Comparison of ENCODE assay signal across 8 cellular contexts in the genomic region with DNA sequence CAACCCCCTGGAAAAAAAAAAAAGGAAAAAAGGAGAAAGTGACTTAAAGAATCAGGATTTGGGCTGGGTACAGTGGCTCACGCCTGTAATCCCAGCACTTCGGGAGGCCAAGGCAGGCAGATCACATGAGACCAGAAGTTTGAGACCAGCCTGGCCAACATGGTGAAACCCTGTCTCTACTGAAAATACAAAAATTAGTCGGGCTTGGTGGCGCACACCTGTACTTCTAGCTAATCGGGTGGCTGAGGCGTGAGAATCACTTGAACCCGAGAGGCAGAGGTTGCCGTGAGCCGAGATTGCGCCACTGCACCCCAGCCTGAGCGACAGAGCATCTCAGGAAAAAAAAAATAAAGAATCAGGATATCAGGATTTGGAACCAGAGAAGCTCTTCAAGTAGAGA. TPM values are rescaled to one million over a fixed set of nuclear protein-coding genes. Genes with fewer than 3 reads are reported as not detected.
DNase-seq lines count a peak whose midpoint lies in the region; ATAC-seq, FAIRE-seq and TF ChIP-seq lines count a peak whose summit lies in the region.
"Not testable (repeated sequence)": the region's sequence is repeated elsewhere in the genome, so short reads cannot be mapped to it uniquely, and the experiment has no call there.

No MANE protein-coding gene starts in this region.

- not testable (repeated sequence) for H2AK5ac ChIP-seq in mesenchymal stem cell (ENCODE audit: low read length, severe bottlenecking)

- POLR2A ChIA-PET in A549 (lab: Yijun Ruan, JAX): interaction anchor here (1.5 kb wide), 1 partner anchor 120 kb away, joined by 5 read pairs; a partner anchor contains a TSS
- POLR2A ChIA-PET in activated B cell treated with CpG ODN at 0.5 μM for 24 hours (lab: Charles Lee): interaction anchor here (1.5 to 1.7 kb wide), 2 partner anchors 8 to 11 kb away, joined by 3 to 6 read pairs; no protein-coding TSS in a partner anchor

- peaks cover 30% of the 10 kb centered on the region for H3K36me3 Mint-ChIP-seq in activated B cell treated with CpG ODN at 0.5 μM for 24 hours (ENCODE audit: low read depth)

- H2BK120ac ChIP-seq in mesenchymal stem cell (ENCODE audit: low read depth, low read length): peak overlapping the region; percentile 62

- peaks cover 43% of the 10 kb centered on the region for H3K79me1 ChIP-seq in mesenchymal stem cell (replicated peaks; ENCODE audit: low read length, poor library complexity, severe bottlenecking)

- not testable (repeated sequence) for H3K9me3 Mint-ChIP-seq in activated B cell treated with CpG ODN at 0.5 μM for 24 hours

- peak overlapping the region in 1 of 2 experiments; percentile 73 for H3K18ac ChIP-seq in mesenchymal stem cell (ENCODE audit: low read depth in 1 of 2, low read length in 2 of 2)

- H3K4me3 ChIP-seq in A549; breast epithelium; heart left ventricle; mesenchymal stem cell (ENCODE audit: insufficient read depth in 1 of 2, low read depth in 1 of 2, low read length in 2 of 2); rectal smooth muscle tissue (ENCODE audit: low read length); tibial artery: not testable (repeated sequence)
- H3K4me3 ChIP-seq in Karpas-422 (ENCODE audit: low read length): peak overlapping the region; percentile 52

- H3K4ac ChIP-seq in mesenchymal stem cell (ENCODE audit: low read depth in 1 of 2, low read length in 2 of 2): peak overlapping the region; percentile 21 to 44

- WGBS in A549 (ENCODE audit: missing lambda C conversion rate): 94% methylated on average over 11 of the region's 11 CpGs
- WGBS in heart left ventricle, 4 donors: 85 to 93% (median 88%) methylated on average over 11 of the region's 11 CpGs
- 94% methylated on average over 11 of the region's 11 CpGs for WGBS in mesenchymal stem cell

- H3K27me3 ChIP-seq in Karpas-422 (ENCODE audit: low read length); breast epithelium; heart left ventricle; mesenchymal stem cell (ENCODE audit: control insufficient read depth in 1 of 2, insufficient read depth in 1 of 2, low read length in 2 of 2); rectal smooth muscle tissue (ENCODE audit: control insufficient read depth, insufficient read depth, low read length); tibial artery: not testable (repeated sequence)

- H2BK15ac ChIP-seq in mesenchymal stem cell (ENCODE audit: low read depth, poor library complexity, severe bottlenecking): peak overlapping the region; percentile 74

- not testable (repeated sequence) for H3K23ac ChIP-seq in mesenchymal stem cell (ENCODE audit: low read length in 2 of 2)

- peak overlapping the region; percentile 74 for H4K91ac ChIP-seq in mesenchymal stem cell (ENCODE audit: low read length)

- not testable (repeated sequence) for H3K36me3 ChIP-seq in Karpas-422 (ENCODE audit: insufficient read depth, low read length); breast epithelium; heart left ventricle; mesenchymal stem cell (ENCODE audit: control insufficient read depth in 1 of 2, insufficient read depth in 2 of 2, low read depth in 1 of 2, low read length in 2 of 2); rectal smooth muscle tissue (ENCODE audit: control insufficient read depth, insufficient read depth, low read length); tibial artery

- not testable (repeated sequence) for TF ChIP-seq CTCF in A549 (IDR thresholded peaks at IDR 0.05); activated B cell treated with CpG ODN at 0.5 μM for 24 hours (IDR thresholded peaks at IDR 0.05); breast epithelium (IDR thresholded peaks at IDR 0.05); heart left ventricle (IDR thresholded peaks at IDR 0.05); tibial artery (IDR thresholded peaks at IDR 0.05)

- not testable (repeated sequence) for H3K4me3 Mint-ChIP-seq in activated B cell treated with CpG ODN at 0.5 μM for 24 hours

- H4K20me1 ChIP-seq in Karpas-422 (ENCODE audit: insufficient read depth, low read depth, low read length): peaks cover 18% of the 10 kb centered on the region; the same call in 1 of the 2 replicates

- H3K9me3 ChIP-seq in A549; Karpas-422 (ENCODE audit: low read length); breast epithelium; heart left ventricle; mesenchymal stem cell (ENCODE audit: control insufficient read depth, low read length); tibial artery: not testable (repeated sequence)

- TF ChIP-seq RAD21 in A549 (conservative IDR thresholded peaks at IDR 0.05 in 1 of 2, IDR thresholded peaks at IDR 0.05 in 1 of 2): not testable (repeated sequence)

- peak overlapping the region in 1 of 2 experiments; percentile 39 for H3K14ac ChIP-seq in mesenchymal stem cell (ENCODE audit: low read length in 2 of 2)

- peaks cover 75% of the 10 kb centered on the region for H3K4me1 ChIP-seq in A549
- H3K4me1 ChIP-seq in Karpas-422 (ENCODE audit: low read length): peaks cover 99% of the 10 kb centered on the region
- H3K4me1 ChIP-seq in breast epithelium: peaks cover 23 to 62% of the 10 kb centered on the region in 2 donors
- peaks cover 23 to 98% (median 80%) of the 10 kb centered on the region in 12 donors for H3K4me1 ChIP-seq in heart left ventricle
- H3K4me1 ChIP-seq in mesenchymal stem cell (ENCODE audit: control insufficient read depth, insufficient read depth, low read depth, low read length): not testable (repeated sequence)
- peaks cover 37% of the 10 kb centered on the region for H3K4me1 ChIP-seq in rectal smooth muscle tissue (ENCODE audit: control insufficient read depth, insufficient read depth, low read length)
- H3K4me1 ChIP-seq in tibial artery: peaks cover 0 to 88% (median 66%) of the 10 kb centered on the region in 4 donors

- peak overlapping the region; percentile 75 to 77 for H2BK12ac ChIP-seq in mesenchymal stem cell (ENCODE audit: low read length in 2 of 2)

- not testable (repeated sequence) for H4K8ac ChIP-seq in mesenchymal stem cell (ENCODE audit: low read length)

- H3K27ac ChIP-seq in A549 (peak overlapping the region; percentile 57 to 60; a peak in 5 of 6 replicates), Karpas-422 (ENCODE audit: low read length) (peak overlapping the region; percentile 90), breast epithelium (peak overlapping the region; percentile 79 to 87), heart left ventricle (peak overlapping the region in 11 of 12 donors; percentile 70 to 92 (median 78)), rectal smooth muscle tissue (ENCODE audit: low read depth, low read length) (peak overlapping the region; percentile 69), tibial artery (peak overlapping the region; percentile 54 to 58)
- not testable (repeated sequence) for H3K27ac ChIP-seq in mesenchymal stem cell (ENCODE audit: low read length, poor library complexity, severe bottlenecking)

- H3K27ac Mint-ChIP-seq in activated B cell treated with CpG ODN at 0.5 μM for 24 hours: peak overlapping the region; percentile 13

- peaks cover 100% of the 10 kb centered on the region for H3K79me2 ChIP-seq in Karpas-422 (ENCODE audit: low read length)

- H3K9me2 ChIP-seq in Karpas-422 (replicated peaks; ENCODE audit: insufficient read depth, low read length): not testable (repeated sequence)

- H2BK5ac ChIP-seq in mesenchymal stem cell (ENCODE audit: low read depth, low read length, poor library complexity, severe bottlenecking): not testable (repeated sequence)

- not testable (repeated sequence) for ATAC-seq in A549; activated B cell treated with CpG ODN at 0.5 μM for 24 hours (ENCODE audit: low read depth); heart left ventricle

- not testable (repeated sequence) for TF ChIP-seq EP300 in A549 (IDR thresholded peaks at IDR 0.05)

- TF ChIP-seq POLR2A in A549 (IDR thresholded peaks at IDR 0.05; ENCODE audit: low read length); breast epithelium (IDR thresholded peaks at IDR 0.05); heart left ventricle (IDR thresholded peaks at IDR 0.05): not testable (repeated sequence)

- H3K27me3 Mint-ChIP-seq in activated B cell treated with CpG ODN at 0.5 μM for 24 hours: not testable (repeated sequence)

- not testable (repeated sequence) for FAIRE-seq in A549 (lab: Jason Lieb, UNC)

- not testable (repeated sequence) for H2AFZ ChIP-seq in Karpas-422 (ENCODE audit: low read length); mesenchymal stem cell (ENCODE audit: low read depth, low read length)

- H3K4me2 ChIP-seq in A549 (peak overlapping the region; percentile 64), Karpas-422 (ENCODE audit: low read depth, low read length, poor library complexity, severe bottlenecking) (peak overlapping the region; percentile 74)
- H3K4me2 ChIP-seq in mesenchymal stem cell (ENCODE audit: low read length, poor library complexity, severe bottlenecking): not testable (repeated sequence)

- not testable (repeated sequence) for DNase-seq in A549 (ENCODE audit: low read depth in 1 of 2, low spot score in 1 of 2); Karpas-422; activated B cell treated with CpG ODN at 0.5 μM for 24 hours; breast epithelium (ENCODE audit: low spot score in 2 of 2); heart left ventricle; mesenchymal stem cell; tibial artery

- peak overlapping the region; percentile 13 for H3K9ac ChIP-seq in Karpas-422 (ENCODE audit: low read length)
- H3K9ac ChIP-seq in mesenchymal stem cell (ENCODE audit: low read length); rectal smooth muscle tissue (ENCODE audit: low read length): not testable (repeated sequence)

- CTCF ChIA-PET in A549 (lab: Yijun Ruan, JAX): interaction anchor here (0.6 to 2.4 kb wide), 5 partner anchors 11 to 79 kb away, joined by 3 to 12 read pairs (median 4); a partner anchor contains a TSS
- CTCF ChIA-PET in activated B cell treated with CpG ODN at 0.5 μM for 24 hours (lab: Charles Lee): not testable (repeated sequence)

- intact Hi-C loops in activated B cell treated with CpG ODN at 0.5 μM for 24 hours (cut with micrococcal nuclease); breast epithelium (cut with DNase I; ENCODE audit: low total_unique reads); heart left ventricle (cut with DNase I); tibial artery (cut with DNase I; ENCODE audit: low total_unique reads): not testable (repeated sequence)

- peaks cover 95% of the 10 kb centered on the region for H3K4me1 Mint-ChIP-seq in activated B cell treated with CpG ODN at 0.5 μM for 24 hours

RNA-seq across cellular contexts. Expression of a gene that starts 36.2 kb away (rescaled TPM):
- polyA plus RNA-seq in A549 (2011; rRNA removed): 7.0 and 7.9 TPM in 2 replicates
- 2.3 and 3.3 TPM in 2 replicates for polyA plus RNA-seq in A549 (2012; cell fraction: cytosol; rRNA removed)
- 6.9 and 7.5 TPM in 2 replicates for polyA plus RNA-seq in A549 (2012; cell fraction: nucleus; rRNA removed)
- 4.3 to 4.5 TPM (median 4.5 TPM) in 3 replicates for polyA plus RNA-seq in A549 (2017; fragmentation: RNase III; extraction: RNeasy Plus Mini Kit Qiagen cat#74134 plus additional on column Dnase treatment)
- 8.7 and 9.1 TPM in 2 replicates for polyA minus RNA-seq in A549 (2011; rRNA and poly(A)+ RNA removed)
- 43.8 and 46.0 TPM in 2 replicates for total RNA-seq in Karpas-422 (2014; rRNA removed; shearing (Covaris generic); ENCODE audit: low replicate concordance)
- total RNA-seq in activated B cell treated with CpG ODN at 0.5 μM for 24 hours: 63.5 and 67.1 TPM in 2 replicates
- 10 to 100 TPM; 30.2 to 55.9 (median 55.7) TPM for total RNA-seq in breast epithelium
- 10 to 100 TPM; 17.8 to 49.2 (median 24.8) TPM for total RNA-seq in heart left ventricle
- polyA plus RNA-seq in heart left ventricle: 10 to 100 TPM in 1 of 2 donors, 1 to 10 TPM in 1; 5.8 to 18.7 TPM
- polyA plus RNA-seq in mesenchymal stem cell (2013, experiment 1 of 2): 8.9 TPM
- polyA plus RNA-seq in mesenchymal stem cell (2013, experiment 2 of 2): 9.1 TPM
